Comparison of ENCODE assay signal across 8 cellular contexts in genomic region chr1:1307908-1308755, GRCh38. TPM values are rescaled to one million over a fixed set of nuclear protein-coding genes. Genes with fewer than 3 reads are reported as not detected.
DNase-seq lines count a peak whose midpoint lies in the region; ATAC-seq and TF ChIP-seq lines count a peak whose summit lies in the region.

TSS of gene ACAP3 (minus strand) at chr1:1307930. CDS start at chr1:1307815, 115 bp downstream.
TSS of gene PUSL1 (plus strand) at chr1:1308597. CDS start at chr1:1308644, 47 bp downstream.

- peaks cover 23% of the 10 kb centered on the region for H3K4me1 Mint-ChIP-seq in activated CD4-positive, alpha-beta T cell treated with anti-CD3 and anti-CD28 coated beads for 36 hours

- DNase-seq in AG09309 (ENCODE audit: low read depth) (peak; percentile 71), NCI-H524 (lab: John Stamatoyannopoulos, UW) (peak; percentile 77 to 86), choroid plexus epithelial cell (ENCODE audit: low read depth) (peak; percentile 95), left colon (peak; percentile 88 to 89)
- DNase-seq in activated CD4-positive, alpha-beta T cell treated with anti-CD3 and anti-CD28 coated beads for 36 hours, result peak; percentile 94
- DNase-seq in stimulated activated CD4-positive, alpha-beta T cell treated with anti-CD3 and anti-CD28 coated beads, Interleukin-1b, Interleukin-23, amount 100 ng/mL, for 4 hours (ENCODE audit: low read depth in 2 of 2), result peak; percentile 78 to 85

- H3K27me3 Mint-ChIP-seq in activated CD4-positive, alpha-beta T cell treated with anti-CD3 and anti-CD28 coated beads for 36 hours, result no peaks in the 10 kb centered on the region

- TF ChIP-seq CTCF in AG09309 (IDR thresholded peaks at IDR 0.05; ENCODE audit: control insufficient read depth, insufficient read depth, low read depth, low read length, missing control alignments) (no peak), choroid plexus epithelial cell (conservative IDR thresholded peaks at IDR 0.05; ENCODE audit: low read depth, low read length) (no peak)

- intact Hi-C loops in activated CD4-positive, alpha-beta T cell treated with anti-CD3 and anti-CD28 coated beads for 36 hours (cut with DNase I, micrococcal nuclease), result loop anchor here (1.0 to 10.0 kb wide), 22 partner anchors 16 to 1269 kb away; partner anchors contain the start of genes AURKAIP1 (in 2 of the 2), MRPL20 (in 2 of the 2), UBE2J2 (in 2 of the 2) and ATAD3A (in 1 of the 2)
- intact Hi-C loops in left colon (cut with DNase I, micrococcal nuclease), result no loop called here

- ATAC-seq in GM19035 (IDR thresholded peaks at IDR 0.05; ENCODE audit: unreplicated experiment) (peak; percentile 62), HG03342 (IDR thresholded peaks at IDR 0.05; ENCODE audit: unreplicated experiment) (peak; percentile 49), left colon (peak; percentile 65)
- peak; percentile 73 for ATAC-seq in activated CD4-positive, alpha-beta T cell treated with anti-CD3 and anti-CD28 coated beads for 36 hours

- H3K9me3 Mint-ChIP-seq in activated CD4-positive, alpha-beta T cell treated with anti-CD3 and anti-CD28 coated beads for 36 hours (ENCODE audit: low read depth), result no peaks in the 10 kb centered on the region

- H3K27ac Mint-ChIP-seq in activated CD4-positive, alpha-beta T cell treated with anti-CD3 and anti-CD28 coated beads for 36 hours, result peak within 1 kb of the TSS; percentile 84

- H3K4me3 Mint-ChIP-seq in activated CD4-positive, alpha-beta T cell treated with anti-CD3 and anti-CD28 coated beads for 36 hours, result peak within 1 kb of the TSS; percentile 80

- CTCF ChIA-PET in activated CD4-positive, alpha-beta T cell treated with anti-CD3 and anti-CD28 coated beads for 36 hours (lab: Charles Lee), result no interaction called here

- H3K4me3 ChIP-seq in AG09309 (ENCODE audit: control insufficient read depth, low read depth, low read length) (peak within 1 kb of the TSS; percentile 76), choroid plexus epithelial cell (ENCODE audit: low read depth, low read length) (peak within 1 kb of the TSS; percentile 84)

- POLR2A ChIA-PET in activated CD4-positive, alpha-beta T cell treated with anti-CD3 and anti-CD28 coated beads for 36 hours (lab: Charles Lee), result no interaction called here

- H3K36me3 Mint-ChIP-seq in activated CD4-positive, alpha-beta T cell treated with anti-CD3 and anti-CD28 coated beads for 36 hours (ENCODE audit: low read depth), result peaks cover under 1% of the 10 kb centered on the region

RNA-seq across cellular contexts. Expression of gene ACAP3, which starts in this region (rescaled TPM):
- 10 to 100 TPM; 17.5 to 24.3 TPM for total RNA-seq in activated CD4-positive, alpha-beta T cell treated with anti-CD3 and anti-CD28 coated beads for 36 hours
- total RNA-seq in left colon, result 10 to 100 TPM; 49.2 to 58.7 TPM

RNA-seq across cellular contexts. Expression of gene PUSL1, which starts in this region (rescaled TPM):
- total RNA-seq in activated CD4-positive, alpha-beta T cell treated with anti-CD3 and anti-CD28 coated beads for 36 hours, result 10 to 100 TPM; 13.7 to 18.0 TPM
- 10 to 100 TPM; 15.5 to 18.7 TPM for total RNA-seq in left colon

Comparison
In these comparisons a context has a peak if more than half of its experiments do, and no peak if none do; other contexts are left out.
1. Peak in every context shown above with its lines: DNase-seq, ATAC-seq and H3K4me3 ChIP-seq.
2. intact Hi-C loops: an anchor here in activated CD4-positive, alpha-beta T cell treated with anti-CD3 and anti-CD28 coated beads for 36 hours (1.0 to 10.0 kb wide); none called in left colon.